Comparison of ENCODE assay signal across 8 cellular contexts in genomic region chr1:201982082-201982922, GRCh38. TPM values are rescaled to one million over a fixed set of nuclear protein-coding genes. Genes with fewer than 3 reads are reported as not detected.
DNase-seq lines count a peak whose midpoint lies in the region; ATAC-seq lines count a peak whose summit lies in the region.

Gene RNPEP (plus strand): TSS chr1:201982648. CDS start chr1:201982667, 19 bp downstream.

- peak; percentile 25 to 61 for DNase-seq in NCI-H524 (lab: John Stamatoyannopoulos, UW)
- no peak for DNase-seq in NCI-H524 treated with DMSO at 0.1 percent for 48 hours (lab: John Stamatoyannopoulos, UW)
- peak; percentile 64 for DNase-seq in NCI-H1105 (lab: John Stamatoyannopoulos, UW)
- peak; percentile 69 for DNase-seq in activated CD4-positive, CD25-positive, alpha-beta regulatory T cell treated with anti-CD3 and anti-CD28 coated beads, Interleukin-2, amount 50 U/mL, for 72 hours
- DNase-seq in cerebellum (ENCODE audit: low spot score), result peak; percentile 89
- DNase-seq in kidney tubule cell (ENCODE audit: low spot score), result peak; percentile 75
- peak; percentile 25 to 63 (median 45) for DNase-seq in stimulated activated CD4-positive, alpha-beta T cell treated with anti-CD3 and anti-CD28 coated beads, Interleukin-1b, Interleukin-23, amount 100 ng/mL, for 24 hours (ENCODE audit: low read depth in 4 of 4, low spot score in 1 of 4)

- peak; percentile 78 for ATAC-seq in HG02610 (IDR thresholded peaks at IDR 0.05; ENCODE audit: unreplicated experiment)

RNA-seq across cellular contexts. Expression of gene RNPEP, which starts in this region (rescaled TPM):
- 12.4 TPM for total RNA-seq in cerebellum
